In genomic region chr2:47598476-47598875, GRCh38 we compare ENCODE assay signal across 20 cellular contexts. TPM values are rescaled to one million over a fixed set of nuclear protein-coding genes. Genes with fewer than 3 reads are reported as not detected.
DNase-seq lines count a peak whose midpoint lies in the region; ATAC-seq and TF ChIP-seq lines count a peak whose summit lies in the region.
"Had no signal": no experiment of that assay in that cellular context is flagged by ENCODE, and none has a peak within 500 bp of the region (broad histone marks: within the 10 kb centered on the region; RNA-seq: fewer than 3 reads in every experiment).

No MANE protein-coding gene starts in this region.

- H3K9me3 Mint-ChIP-seq in activated CD8-positive, alpha-beta T cell treated with anti-CD3 and anti-CD28 coated beads, Interleukin-2, amount 10 ng/mL, durations not matched to agents 7 days and 5 days (ENCODE audit: insufficient read depth): no peaks in the 10 kb centered on the region
- H3K9me3 Mint-ChIP-seq: CD8-positive, alpha-beta T cell had no signal

- no peak for TF ChIP-seq CTCF in adrenal gland (IDR thresholded peaks at IDR 0.05)

- no peaks in the 10 kb centered on the region for H3K9me3 ChIP-seq in adrenal gland (replicated peaks in 1 of 3)

- WGBS in adrenal gland, 4 donors: 71 to 81% (median 77%) methylated on average over 1 to 2 of the region's 2 CpGs

- no peaks in the 10 kb centered on the region for H3K27me3 Mint-ChIP-seq in activated CD8-positive, alpha-beta T cell treated with anti-CD3 and anti-CD28 coated beads, Interleukin-2, amount 10 ng/mL, durations not matched to agents 7 days and 5 days (ENCODE audit: low read depth)
- H3K27me3 Mint-ChIP-seq: B cell had no signal

- no peak overlapping the region for H3K4me3 ChIP-seq in adrenal gland
- H3K4me3 ChIP-seq: BLaER1 treated with 17β-estradiol and CSF1 and Interleukin-3, amounts not matched to agents 10 nM and 100 nM had no signal

- TF ChIP-seq POLR2A in adrenal gland (IDR thresholded peaks at IDR 0.05): no peak

- ATAC-seq in GM19467 (IDR thresholded peaks at IDR 0.05; ENCODE audit: unreplicated experiment): no peak
- ATAC-seq in activated CD8-positive, alpha-beta T cell treated with anti-CD3 and anti-CD28 coated beads, Interleukin-2, amount 10 ng/mL, durations not matched to agents 7 days and 5 days: no peak
- ATAC-seq: CD8-positive, alpha-beta T cell; HCT116 had no signal

- CTCF ChIA-PET in activated CD8-positive, alpha-beta T cell treated with anti-CD3 and anti-CD28 coated beads, Interleukin-2, amount 10 ng/mL, durations not matched to agents 7 days and 5 days (lab: Charles Lee): no interaction called here

- POLR2A ChIA-PET in activated CD8-positive, alpha-beta T cell treated with anti-CD3 and anti-CD28 coated beads, Interleukin-2, amount 10 ng/mL, durations not matched to agents 7 days and 5 days (lab: Charles Lee): no interaction called here

- intact Hi-C loops in posterior vena cava (cut with DNase I) (no loop called here), adrenal gland (cut with DNase I) (no loop called here)

- no peaks in the 10 kb centered on the region for H3K36me3 Mint-ChIP-seq in activated CD8-positive, alpha-beta T cell treated with anti-CD3 and anti-CD28 coated beads, Interleukin-2, amount 10 ng/mL, durations not matched to agents 7 days and 5 days (ENCODE audit: low read depth)
- H3K36me3 Mint-ChIP-seq: CD8-positive, alpha-beta T cell had no signal

- peak; percentile 20 for DNase-seq in EH (ENCODE audit: low read depth)
- DNase-seq in LHCN-M2 (ENCODE audit: low read depth): peak; percentile 16
- peak; percentile 9 for DNase-seq in iPS-NIHi7 (ENCODE audit: extremely low spot score)
- peak; percentile 69 for DNase-seq in posterior vena cava (ENCODE audit: low spot score)
- no peak for DNase-seq in adrenal gland
- DNase-seq in mucosa of gallbladder (ENCODE audit: low spot score): no peak
- DNase-seq in activated CD8-positive, alpha-beta T cell treated with anti-CD3 and anti-CD28 coated beads, Interleukin-2, amount 10 ng/mL, durations not matched to agents 7 days and 5 days: no peak
- DNase-seq: 8988T; Calu3; CD8-positive, alpha-beta T cell; DMS79 treated with DMSO at 0.1 percent for 48 hours; EL; GOT3; H7 had no signal

- no peak overlapping the region for H3K4me3 Mint-ChIP-seq in activated CD8-positive, alpha-beta T cell treated with anti-CD3 and anti-CD28 coated beads, Interleukin-2, amount 10 ng/mL, durations not matched to agents 7 days and 5 days
- H3K4me3 Mint-ChIP-seq: B cell; CD8-positive, alpha-beta T cell had no signal

- no peak overlapping the region for H3K27ac Mint-ChIP-seq in activated CD8-positive, alpha-beta T cell treated with anti-CD3 and anti-CD28 coated beads, Interleukin-2, amount 10 ng/mL, durations not matched to agents 7 days and 5 days
- H3K27ac Mint-ChIP-seq: B cell; CD8-positive, alpha-beta T cell had no signal

- H3K27me3 ChIP-seq in adrenal gland: no peaks in the 10 kb centered on the region
- H3K27me3 ChIP-seq: BLaER1 treated with 17β-estradiol and CSF1 and Interleukin-3, amounts not matched to agents 10 nM and 100 nM had no signal

- H3K4me1 Mint-ChIP-seq in activated CD8-positive, alpha-beta T cell treated with anti-CD3 and anti-CD28 coated beads, Interleukin-2, amount 10 ng/mL, durations not matched to agents 7 days and 5 days (ENCODE audit: low read depth): no peaks in the 10 kb centered on the region

- no peaks in the 10 kb centered on the region for H3K4me1 ChIP-seq in adrenal gland (replicated peaks in 1 of 2)
- H3K4me1 ChIP-seq: BLaER1 treated with 17β-estradiol and CSF1 and Interleukin-3, amounts not matched to agents 10 nM and 100 nM had no signal

- no peak overlapping the region for H3K27ac ChIP-seq in adrenal gland
- H3K27ac ChIP-seq: BLaER1 treated with 17β-estradiol and CSF1 and Interleukin-3, amounts not matched to agents 10 nM and 100 nM; HL-60 had no signal

- H3K36me3 ChIP-seq in adrenal gland (replicated peaks in 1 of 2): no peaks in the 10 kb centered on the region
- H3K36me3 ChIP-seq: BLaER1 treated with 17β-estradiol and CSF1 and Interleukin-3, amounts not matched to agents 10 nM and 100 nM had no signal

RNA-seq across cellular contexts. Expression of gene KCNK12, which starts 27.7 kb away (rescaled TPM):
- not detected in 2 replicates for total RNA-seq in LHCN-M2 (2014; rRNA removed)
- not detected for polyA plus RNA-seq in LHCN-M2 (2012)
- not detected for total RNA-seq in posterior vena cava
- total RNA-seq in adrenal gland: 1 to 10 TPM in 1 of 8 donors, under 1 TPM in 5, not detected in 2; 0.04 to 1.9 (median 0.21) TPM
- under 1 TPM; 0.20 to 0.32 (median 0.30) TPM for polyA plus RNA-seq in adrenal gland
- 0.12 TPM for total RNA-seq in mucosa of gallbladder
- under 1 TPM; 0.16 to 0.31 TPM for total RNA-seq in activated CD8-positive, alpha-beta T cell treated with anti-CD3 and anti-CD28 coated beads, Interleukin-2, amount 10 ng/mL, durations not matched to agents 7 days and 5 days
- total RNA-seq: A673, Calu3 had no signal

Comparison
In these comparisons a context has a peak if more than half of its experiments do, and no peak if none do; other contexts are left out.
1. DNase-seq: peak in EH (single experiment), LHCN-M2 (single experiment), iPS-NIHi7 (single experiment) and posterior vena cava (single experiment); none in adrenal gland (0 of 7), mucosa of gallbladder (single experiment) and activated CD8-positive, alpha-beta T cell treated with anti-CD3 and anti-CD28 coated beads, Interleukin-2, amount 10 ng/mL, durations not matched to agents 7 days and 5 days (single experiment).